Comparison of ENCODE assay signal across 8 cellular contexts in genomic region chr20:5835234-5835845, GRCh38.
DNase-seq lines count a peak whose midpoint lies in the region; ATAC-seq and TF ChIP-seq lines count a peak whose summit lies in the region.

No MANE protein-coding gene starts in this region.

- DNase-seq in COLO829 (ENCODE audit: low spot score) (peak; percentile 90), NCI-H1105 (lab: John Stamatoyannopoulos, UW) (peak; percentile 20), lung microvascular endothelial cell (ENCODE audit: low read depth in 2 of 2) (peak; percentile 64 to 83), GM13977 (ENCODE audit: low spot score) (no peak)

- ATAC-seq in HG03108 (IDR thresholded peaks at IDR 0.05; ENCODE audit: unreplicated experiment) = no peak
- no peak for ATAC-seq in GM19324 (IDR thresholded peaks at IDR 0.05; ENCODE audit: low FRiP score, unreplicated experiment)
- no peak for ATAC-seq in HG03378 (IDR thresholded peaks at IDR 0.05; ENCODE audit: unreplicated experiment)

- in situ Hi-C loops in GM13977 (cut with MboI; ENCODE audit: low pct_unique_long_range_greater_than_20kb, low sequenced_read_pairs, unreplicated experiment) = no loop called here

- H3K27ac ChIP-seq in angular gyrus (ENCODE audit: low read depth, low read length) = peak overlapping the region; percentile 24

- TF ChIP-seq CTCF in GM13977 (IDR thresholded peaks at IDR 0.05; ENCODE audit: extremely low read depth, insufficient read depth, missing control alignments) = no peak
